ENCODE assay signal across 10 cellular contexts in genomic region chr7:104328308-104328969, GRCh38. TPM values are rescaled to one million over a fixed set of nuclear protein-coding genes. Genes with fewer than 3 reads are reported as not detected.
DNase-seq lines count a peak whose midpoint lies in the region; ATAC-seq and TF ChIP-seq lines count a peak whose summit lies in the region.
"Had no signal": no experiment of that assay in that cellular context is flagged by ENCODE, and none has a peak within 500 bp of the region (broad histone marks: within the 10 kb centered on the region; RNA-seq: fewer than 3 reads in every experiment).

LHFPL3 (plus strand) TSS chr7:104328603.

- no peaks in the 10 kb centered on the region for H3K36me3 ChIP-seq in BJ (ENCODE audit: control insufficient read depth, insufficient read depth, low read length)

- H3K4me3 Mint-ChIP-seq in brain (peak within 1 kb of the TSS; percentile 84 to 88 (median 86)), nephron progenitor cell (peak within 1 kb of the TSS; percentile 73), natural killer cell (no peak within 1 kb of the TSS)
- no peak within 1 kb of the TSS for H3K4me3 Mint-ChIP-seq in activated naive CD4-positive, alpha-beta T cell treated with anti-CD3 and anti-CD28 coated beads for 36 hours

- DNase-seq in BJ (ENCODE audit: low read depth) (no peak), NCI-H1105 (lab: John Stamatoyannopoulos, UW) (peak; percentile 74), nephron progenitor cell (peak; percentile 64), natural killer cell (no peak)
- no peak for DNase-seq in activated naive CD4-positive, alpha-beta T cell treated with Interleukin-2 at 50 U/mL for 16 hours
- no peak for DNase-seq in activated naive CD4-positive, alpha-beta T cell treated with anti-CD3 and anti-CD28 coated beads for 36 hours
- DNase-seq: NCI-H2029 treated with DMSO at 0.1 percent for 48 hours had no signal

- TF ChIP-seq CTCF in BJ (IDR thresholded peaks at IDR 0.05; ENCODE audit: insufficient read depth, low read depth, low read length) (no peak), brain (conservative IDR thresholded peaks at IDR 0.05) (no peak), nephron progenitor cell (IDR thresholded peaks at IDR 0.05) (no peak), natural killer cell (IDR thresholded peaks at IDR 0.05) (no peak)

- CTCF ChIA-PET in BJ (lab: Yijun Ruan, JAX), result interaction anchor here (1.1 kb wide), 1 partner anchor 76 kb away, joined by 3 read pairs; no protein-coding TSS in a partner anchor
- CTCF ChIA-PET in activated naive CD4-positive, alpha-beta T cell treated with anti-CD3 and anti-CD28 coated beads for 36 hours (lab: Charles Lee), result no interaction called here

- intact Hi-C loops in natural killer cell (cut with micrococcal nuclease), result no loop called here
- intact Hi-C loops in activated naive CD4-positive, alpha-beta T cell treated with anti-CD3 and anti-CD28 coated beads for 36 hours (cut with micrococcal nuclease), result no loop called here

- POLR2A ChIA-PET in BJ (lab: Charles Lee), result no interaction called here

- ATAC-seq in natural killer cell (no peak), GM21526 (IDR thresholded peaks at IDR 0.05; ENCODE audit: low FRiP score, unreplicated experiment) (no peak)

- H3K9me3 Mint-ChIP-seq in brain, result peaks cover 0 to 1% (median 0%) of the 10 kb centered on the region in 5 experiments
- no peaks in the 10 kb centered on the region for H3K9me3 Mint-ChIP-seq in nephron progenitor cell
- H3K9me3 Mint-ChIP-seq in natural killer cell, result no peaks in the 10 kb centered on the region
- no peaks in the 10 kb centered on the region for H3K9me3 Mint-ChIP-seq in activated naive CD4-positive, alpha-beta T cell treated with anti-CD3 and anti-CD28 coated beads for 36 hours

- H3K36me3 Mint-ChIP-seq in brain (no peaks in the 10 kb centered on the region), nephron progenitor cell (ENCODE audit: low read depth) (no peaks in the 10 kb centered on the region), natural killer cell (peaks cover 8% of the 10 kb centered on the region)
- H3K36me3 Mint-ChIP-seq in activated naive CD4-positive, alpha-beta T cell treated with anti-CD3 and anti-CD28 coated beads for 36 hours (ENCODE audit: low read depth), result no peaks in the 10 kb centered on the region

- H3K27me3 ChIP-seq in BJ (ENCODE audit: control insufficient read depth, insufficient read depth, low read length), result peaks cover 20% of the 10 kb centered on the region

- H3K4me1 Mint-ChIP-seq in brain (peaks cover 27% of the 10 kb centered on the region), nephron progenitor cell (peaks cover 6% of the 10 kb centered on the region), natural killer cell (no peaks in the 10 kb centered on the region)
- H3K4me1 Mint-ChIP-seq in activated naive CD4-positive, alpha-beta T cell treated with anti-CD3 and anti-CD28 coated beads for 36 hours (ENCODE audit: low read depth), result peaks cover 10% of the 10 kb centered on the region

- peaks cover 46% of the 10 kb centered on the region for H3K27me3 Mint-ChIP-seq in brain
- H3K27me3 Mint-ChIP-seq in nephron progenitor cell (ENCODE audit: low read depth, poor library complexity), result peaks cover 97% of the 10 kb centered on the region
- peaks cover 34 to 36% of the 10 kb centered on the region in 2 donors for H3K27me3 Mint-ChIP-seq in natural killer cell (ENCODE audit: low read depth in 2 of 2)
- peaks cover 37% of the 10 kb centered on the region for H3K27me3 Mint-ChIP-seq in activated naive CD4-positive, alpha-beta T cell treated with anti-CD3 and anti-CD28 coated beads for 36 hours (ENCODE audit: low read depth)

- H3K4me3 ChIP-seq in BJ (ENCODE audit: low read depth, low read length), result peak within 1 kb of the TSS; percentile 21; the same call in 1 of the 2 replicates

- H3K27ac Mint-ChIP-seq in brain (peak within 1 kb of the TSS in 3 of 5 experiments; percentile 15 to 61 (median 25)), nephron progenitor cell (no peak within 1 kb of the TSS), natural killer cell (no peak within 1 kb of the TSS)
- H3K27ac Mint-ChIP-seq in activated naive CD4-positive, alpha-beta T cell treated with anti-CD3 and anti-CD28 coated beads for 36 hours, result no peak within 1 kb of the TSS

RNA-seq across cellular contexts. Expression of gene LHFPL3, which starts in this region (rescaled TPM):
- not detected in 2 replicates for polyA plus RNA-seq in BJ (2011; rRNA removed)
- polyA minus RNA-seq in BJ (2011; rRNA and poly(A)+ RNA removed), result not detected in 2 replicates
- polyA plus RNA-seq in brain (ENCODE audit: insufficient read depth, low read depth, low replicate concordance), result 5.4 TPM
- not detected for total RNA-seq in natural killer cell
- total RNA-seq in activated naive CD4-positive, alpha-beta T cell treated with anti-CD3 and anti-CD28 coated beads for 36 hours, result not detected
- total RNA-seq: skeletal muscle tissue had no signal

Comparison
In these comparisons a context has a peak if more than half of its experiments do, and no peak if none do; other contexts are left out.
1. DNase-seq: peak in NCI-H1105 (single experiment) and nephron progenitor cell (single experiment); none in BJ (single experiment), natural killer cell (single experiment), activated naive CD4-positive, alpha-beta T cell treated with Interleukin-2 at 50 U/mL for 16 hours (single experiment) and activated naive CD4-positive, alpha-beta T cell treated with anti-CD3 and anti-CD28 coated beads for 36 hours (single experiment).
2. H3K27ac Mint-ChIP-seq: peak in brain (3 of 5); none in nephron progenitor cell (single experiment), natural killer cell (0 of 2) and activated naive CD4-positive, alpha-beta T cell treated with anti-CD3 and anti-CD28 coated beads for 36 hours (single experiment).
3. H3K4me3 Mint-ChIP-seq: peak in brain (5 of 5) and nephron progenitor cell (single experiment); none in natural killer cell (single experiment) and activated naive CD4-positive, alpha-beta T cell treated with anti-CD3 and anti-CD28 coated beads for 36 hours (single experiment).